Comparison of ENCODE assay signal across 19 cellular contexts in genomic region chr2:226380679-226381078, GRCh38.
DNase-seq lines count a peak whose midpoint lies in the region; ATAC-seq, FAIRE-seq and TF ChIP-seq lines count a peak whose summit lies in the region.
"Had no signal": no experiment of that assay in that cellular context is flagged by ENCODE, and none has a peak within 500 bp of the region (broad histone marks: within the 10 kb centered on the region; RNA-seq: fewer than 3 reads in every experiment).

No MANE protein-coding gene starts in this region.

- no peak for TF ChIP-seq EP300 in HepG2 (IDR thresholded peaks at IDR 0.05; ENCODE audit: low read depth in 2 of 2, low read length in 2 of 2)
- TF ChIP-seq EP300 in HepG2 (CRISPR knock-in tag; IDR thresholded peaks at IDR 0.05; ENCODE audit: borderline replicate concordance): no peak

- H3K4me2 ChIP-seq in HepG2 (ENCODE audit: low read depth, low read length) (no peak overlapping the region), neuronal stem cell (ENCODE audit: insufficient read depth, low read length, poor library complexity, severe bottlenecking) (no peak overlapping the region)
- H3K4me2 ChIP-seq: GM23338 had no signal

- no TSS peak for BruUV-seq in HepG2 (replicated peaks; lab: Mats Ljungman, UMichigan)

- no peaks in the 10 kb centered on the region for H3K4me1 ChIP-seq in HepG2 (ENCODE audit: insufficient read depth, low read length)
- H3K4me1 ChIP-seq in right lobe of liver: no peaks in the 10 kb centered on the region
- H3K4me1 ChIP-seq in heart right ventricle: peaks cover 0 to 23% (median 0%) of the 10 kb centered on the region in 9 donors
- no peaks in the 10 kb centered on the region for H3K4me1 ChIP-seq in neuronal stem cell (ENCODE audit: control insufficient read depth in 2 of 2, insufficient read depth in 1 of 2, low read depth in 1 of 2, low read length in 2 of 2)
- H3K4me1 ChIP-seq: BE2C had no signal

- no peak overlapping the region for H2BK12ac ChIP-seq in neuronal stem cell (ENCODE audit: low read length)

- ATAC-seq in HepG2 (no peak), right lobe of liver (no peak), heart right ventricle (peak in 7 of 8 donors; percentile 28 to 83 (median 51))
- ATAC-seq: GM23338 had no signal

- H3K9me3 ChIP-seq in HepG2 (ENCODE audit: low read length): no peaks in the 10 kb centered on the region
- H3K9me3 ChIP-seq in right lobe of liver: no peaks in the 10 kb centered on the region
- H3K9me3 ChIP-seq in heart right ventricle: no peaks in the 10 kb centered on the region
- H3K9me3 ChIP-seq in neuronal stem cell (replicated peaks in 1 of 2; ENCODE audit: control insufficient read depth in 2 of 2, insufficient read depth in 1 of 2, low read depth in 1 of 2, low read length in 2 of 2): peaks cover 0 to 2% of the 10 kb centered on the region in 2 donors
- H3K9me3 ChIP-seq: BE2C had no signal

- no peak overlapping the region for H3K4ac ChIP-seq in neuronal stem cell (ENCODE audit: low read length)

- no peaks in the 10 kb centered on the region for H3K79me2 ChIP-seq in HepG2 (ENCODE audit: insufficient read depth, low read length)

- no peak overlapping the region for H2BK120ac ChIP-seq in neuronal stem cell (ENCODE audit: low read depth, low read length)

- no peak for TF ChIP-seq RAD21 in HepG2 (CRISPR knock-in tag; IDR thresholded peaks at IDR 0.05)

- intact Hi-C loops in HepG2 (cut with micrococcal nuclease; ENCODE audit: unreplicated experiment) (no loop called here), right lobe of liver (cut with DNase I) (no loop called here), heart right ventricle (cut with DNase I) (no loop called here)

- H3K4me3 ChIP-seq in HepG2 (replicated peaks in 1 of 3; ENCODE audit: insufficient read depth in 1 of 3, low read depth in 2 of 3, low read length in 3 of 3) (no peak overlapping the region), right lobe of liver (no peak overlapping the region), heart right ventricle (no peak overlapping the region), neuronal stem cell (ENCODE audit: low read length in 2 of 2) (no peak overlapping the region)
- H3K4me3 ChIP-seq: GM23338 had no signal

- H3K27me3 ChIP-seq in HepG2 (ENCODE audit: control insufficient read depth in 1 of 2, insufficient read depth in 2 of 2, low read length in 2 of 2): peaks cover 0 to 4% of the 10 kb centered on the region in 2 experiments; a peak in 1 of 5 replicates
- no peaks in the 10 kb centered on the region for H3K27me3 ChIP-seq in right lobe of liver
- H3K27me3 ChIP-seq in heart right ventricle: no peaks in the 10 kb centered on the region
- no peaks in the 10 kb centered on the region for H3K27me3 ChIP-seq in neuronal stem cell (ENCODE audit: control insufficient read depth in 3 of 3, insufficient read depth in 3 of 3, low read depth in 1 of 3, low read length in 3 of 3)
- H3K27me3 ChIP-seq: BE2C had no signal

- DNase-seq in HepG2 (ENCODE audit: low spot score) (no peak), right lobe of liver (no peak), heart right ventricle (peak in 1 of 2 donors; percentile 10), neuronal stem cell (ENCODE audit: low spot score) (no peak), urothelium cell line (ENCODE audit: low spot score) (no peak), SHP77 treated with DMSO at 0.1 percent for 48 hours (lab: John Stamatoyannopoulos, UW) (no peak)
- DNase-seq in activated naive CD4-positive, alpha-beta T cell (lab: John Stamatoyannopoulos, UW): no peak
- DNase-seq: ACHN; BE2C; C1 segment of cervical spinal cord; CD4-positive, alpha-beta memory T cell; DMS153; DMS79; GDM1; H7 had no signal

- FAIRE-seq in HepG2 (lab: Jason Lieb, UNC) (no peak), urothelium cell line (lab: Jason Lieb, UNC) (no peak)
- FAIRE-seq: A204.1, GM12892, GM18507 had no signal

- H3K36me3 ChIP-seq in HepG2 (replicated peaks in 1 of 2; ENCODE audit: control insufficient read depth in 1 of 2, insufficient read depth in 2 of 2, low read length in 2 of 2): no peaks in the 10 kb centered on the region
- no peaks in the 10 kb centered on the region for H3K36me3 ChIP-seq in right lobe of liver
- H3K36me3 ChIP-seq in heart right ventricle: no peaks in the 10 kb centered on the region
- no peaks in the 10 kb centered on the region for H3K36me3 ChIP-seq in neuronal stem cell (replicated peaks in 1 of 2; ENCODE audit: control insufficient read depth in 2 of 2, insufficient read depth in 2 of 2, low read length in 2 of 2)
- H3K36me3 ChIP-seq: BE2C had no signal

- no peak overlapping the region for H4K8ac ChIP-seq in neuronal stem cell (ENCODE audit: low read depth, low read length)

- H2BK5ac ChIP-seq in neuronal stem cell (ENCODE audit: low read length): no peak overlapping the region

- 22% methylated on average over 6 of the region's 6 CpGs for WGBS in HepG2 (ENCODE audit: low lambda C conversion rate)
- WGBS in right lobe of liver (ENCODE audit: insufficient coverage, low coverage, low lambda C conversion rate, missing lambda C conversion rate): 88% methylated on average over 3 of the region's 6 CpGs
- WGBS in heart right ventricle, 2 donors: 83 to 84% methylated on average over 6 of the region's 6 CpGs
- WGBS in neuronal stem cell (ENCODE audit: extremely low coverage in 2 of 2, insufficient read length in 2 of 2, insufficient replicate concordance in 1 of 2), 2 donors: no CpG with 5 or more reads among the region's 6 CpGs

- no peak overlapping the region for H2BK15ac ChIP-seq in neuronal stem cell (ENCODE audit: low read length)

- TF ChIP-seq POLR2A in HepG2 (IDR thresholded peaks at IDR 0.05; ENCODE audit: insufficient read depth in 1 of 2, low read depth in 2 of 2, low read length in 2 of 2) (no peak), right lobe of liver (IDR thresholded peaks at IDR 0.05) (no peak)

- H3K9ac ChIP-seq in HepG2 (ENCODE audit: insufficient read depth, low read depth, low read length) (no peak overlapping the region), neuronal stem cell (ENCODE audit: low read depth, low read length, poor library complexity) (no peak overlapping the region)

- CTCF ChIA-PET in HepG2 (lab: Yijun Ruan, JAX; ENCODE audit: low intra/inter-chr PET ratio, low total read pairs): no interaction called here

- H3K23ac ChIP-seq in neuronal stem cell (ENCODE audit: low read depth, low read length, poor library complexity): no peak overlapping the region

- H3K79me1 ChIP-seq in neuronal stem cell (ENCODE audit: low read depth, low read length): no peaks in the 10 kb centered on the region

- no peak overlapping the region for H3K14ac ChIP-seq in neuronal stem cell (ENCODE audit: low read length)

- TF ChIP-seq CTCF in HepG2 (CRISPR knock-in tag; IDR thresholded peaks at IDR 0.05) (no peak), right lobe of liver (IDR thresholded peaks at IDR 0.05) (no peak), heart right ventricle (IDR thresholded peaks at IDR 0.05) (no peak)

- POLR2A ChIA-PET in HepG2 (lab: Yijun Ruan, JAX): no interaction called here

- H2AK5ac ChIP-seq in neuronal stem cell (ENCODE audit: low read depth, low read length): no peak overlapping the region

- H2AFZ ChIP-seq in HepG2 (ENCODE audit: low read length) (peak overlapping the region; percentile 64), neuronal stem cell (ENCODE audit: low read length) (peak overlapping the region; percentile 24)
- H2AFZ ChIP-seq: GM23338 had no signal

- no peak overlapping the region for H4K91ac ChIP-seq in neuronal stem cell (ENCODE audit: low read depth, low read length, poor library complexity)

- H3K18ac ChIP-seq in neuronal stem cell (ENCODE audit: low read length): no peak overlapping the region

- in situ Hi-C loops in HepG2 (cut with HindIII; ENCODE audit: extremely low pct_ligation_motif_present, low pct_unique_long_range_greater_than_20kb): no loop called here

- H4K20me1 ChIP-seq in HepG2 (ENCODE audit: insufficient read depth, low read length): no peaks in the 10 kb centered on the region

- H3K27ac ChIP-seq in HepG2 (ENCODE audit: extremely low read length, insufficient read depth, low read length) (no peak overlapping the region), right lobe of liver (no peak overlapping the region), heart right ventricle (no peak overlapping the region), neuronal stem cell (replicated peaks; ENCODE audit: low read length) (no peak overlapping the region)

TF ChIP-seq in HepG2, 621 proteins besides CTCF, POLR2A, EP300 and RAD21:
- TF ChIP-seq ZNF34 (CRISPR knock-in tag; IDR thresholded peaks at IDR 0.05; ENCODE audit: borderline replicate concordance): no peak
- TF ChIP-seq ZMYM3 (CRISPR knock-in tag; IDR thresholded peaks at IDR 0.05): no peak
- TF ChIP-seq U2AF1 (optimal IDR thresholded peaks at IDR 0.05; ENCODE audit: low read depth, low read length): no peak
- no peak for TF ChIP-seq NFKBIZ (CRISPR knock-in tag; IDR thresholded peaks at IDR 0.05)
- TF ChIP-seq, protein P1, sequence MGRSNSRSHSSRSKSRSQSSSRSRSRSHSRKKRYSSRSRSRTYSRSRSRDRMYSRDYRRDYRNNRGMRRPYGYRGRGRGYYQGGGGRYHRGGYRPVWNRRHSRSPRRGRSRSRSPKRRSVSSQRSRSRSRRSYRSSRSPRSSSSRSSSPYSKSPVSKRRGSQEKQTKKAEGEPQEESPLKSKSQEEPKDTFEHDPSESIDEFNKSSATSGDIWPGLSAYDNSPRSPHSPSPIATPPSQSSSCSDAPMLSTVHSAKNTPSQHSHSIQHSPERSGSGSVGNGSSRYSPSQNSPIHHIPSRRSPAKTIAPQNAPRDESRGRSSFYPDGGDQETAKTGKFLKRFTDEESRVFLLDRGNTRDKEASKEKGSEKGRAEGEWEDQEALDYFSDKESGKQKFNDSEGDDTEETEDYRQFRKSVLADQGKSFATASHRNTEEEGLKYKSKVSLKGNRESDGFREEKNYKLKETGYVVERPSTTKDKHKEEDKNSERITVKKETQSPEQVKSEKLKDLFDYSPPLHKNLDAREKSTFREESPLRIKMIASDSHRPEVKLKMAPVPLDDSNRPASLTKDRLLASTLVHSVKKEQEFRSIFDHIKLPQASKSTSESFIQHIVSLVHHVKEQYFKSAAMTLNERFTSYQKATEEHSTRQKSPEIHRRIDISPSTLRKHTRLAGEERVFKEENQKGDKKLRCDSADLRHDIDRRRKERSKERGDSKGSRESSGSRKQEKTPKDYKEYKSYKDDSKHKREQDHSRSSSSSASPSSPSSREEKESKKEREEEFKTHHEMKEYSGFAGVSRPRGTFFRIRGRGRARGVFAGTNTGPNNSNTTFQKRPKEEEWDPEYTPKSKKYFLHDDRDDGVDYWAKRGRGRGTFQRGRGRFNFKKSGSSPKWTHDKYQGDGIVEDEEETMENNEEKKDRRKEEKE (IDR thresholded peaks at IDR 0.05): no peak

Comparison
In these comparisons a context has a peak if more than half of its experiments do, and no peak if none do; other contexts are left out.
1. ATAC-seq: peak in heart right ventricle (7 of 8); none in HepG2 (single experiment) and right lobe of liver (0 of 4).